In the genomic region with DNA sequence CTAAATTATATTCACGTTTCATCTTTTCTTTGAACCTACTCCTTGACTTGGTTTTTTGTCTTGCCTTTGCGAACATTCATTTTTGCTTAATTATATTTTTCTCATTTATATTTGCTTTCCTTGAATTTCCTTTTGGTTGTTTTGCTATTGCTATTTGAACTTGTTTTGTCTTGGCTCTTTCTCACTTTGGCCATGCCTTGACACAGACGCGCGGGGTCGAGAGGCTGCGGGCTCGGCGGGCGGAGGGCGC, we compare ENCODE assay signal across 2 cellular contexts.
TF ChIP-seq lines count a peak whose summit lies in the region.

No MANE protein-coding gene starts in this region.

TF ChIP-seq in HEK293, 187 proteins besides CTCF, POLR2A, EP300 and RAD21 (continued from another document and continues in another):
- peak; percentile 97 for TF ChIP-seq ZNF335 (tag by site-specific recombination; conservative IDR thresholded peaks at IDR 0.05)
- TF ChIP-seq, protein P1, sequence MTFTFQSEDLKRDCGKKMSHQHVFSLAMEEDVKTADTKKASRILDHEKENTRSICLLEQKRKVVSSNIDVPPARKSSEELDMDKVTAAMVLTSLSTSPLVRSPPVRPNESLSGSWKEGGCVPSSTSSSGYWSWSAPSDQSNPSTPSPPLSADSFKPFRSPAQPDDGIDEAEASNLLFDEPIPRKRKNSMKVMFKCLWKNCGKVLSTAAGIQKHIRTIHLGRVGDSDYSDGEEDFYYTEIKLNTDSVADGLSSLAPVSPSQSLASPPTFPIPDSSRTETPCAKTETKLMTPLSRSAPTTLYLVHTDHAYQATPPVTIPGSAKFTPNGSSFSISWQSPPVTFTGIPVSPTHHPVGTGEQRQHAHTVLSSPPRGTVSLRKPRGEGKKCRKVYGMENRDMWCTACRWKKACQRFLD (tag by site-specific recombination; IDR thresholded peaks at IDR 0.05): no peak
- TF ChIP-seq, protein P2, sequence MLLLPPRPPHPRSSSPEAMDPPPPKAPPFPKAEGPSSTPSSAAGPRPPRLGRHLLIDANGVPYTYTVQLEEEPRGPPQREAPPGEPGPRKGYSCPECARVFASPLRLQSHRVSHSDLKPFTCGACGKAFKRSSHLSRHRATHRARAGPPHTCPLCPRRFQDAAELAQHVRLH (tag by site-specific recombination; IDR thresholded peaks at IDR 0.05): peak; percentile 36; the same call in 1 of the 2 replicates
- TF ChIP-seq, protein P3, sequence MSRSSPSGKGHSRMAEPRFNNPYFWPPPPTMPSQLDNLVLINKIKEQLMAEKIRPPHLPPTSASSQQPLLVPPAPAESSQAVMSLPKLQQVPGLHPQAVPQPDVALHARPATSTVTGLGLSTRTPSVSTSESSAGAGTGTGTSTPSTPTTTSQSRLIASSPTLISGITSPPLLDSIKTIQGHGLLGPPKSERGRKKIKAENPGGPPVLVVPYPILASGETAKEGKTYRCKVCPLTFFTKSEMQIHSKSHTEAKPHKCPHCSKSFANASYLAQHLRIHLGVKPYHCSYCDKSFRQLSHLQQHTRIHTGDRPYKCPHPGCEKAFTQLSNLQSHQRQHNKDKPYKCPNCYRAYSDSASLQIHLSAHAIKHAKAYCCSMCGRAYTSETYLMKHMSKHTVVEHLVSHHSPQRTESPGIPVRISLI (tag by site-specific recombination; IDR thresholded peaks at IDR 0.05): no peak
- TF ChIP-seq, protein P4, sequence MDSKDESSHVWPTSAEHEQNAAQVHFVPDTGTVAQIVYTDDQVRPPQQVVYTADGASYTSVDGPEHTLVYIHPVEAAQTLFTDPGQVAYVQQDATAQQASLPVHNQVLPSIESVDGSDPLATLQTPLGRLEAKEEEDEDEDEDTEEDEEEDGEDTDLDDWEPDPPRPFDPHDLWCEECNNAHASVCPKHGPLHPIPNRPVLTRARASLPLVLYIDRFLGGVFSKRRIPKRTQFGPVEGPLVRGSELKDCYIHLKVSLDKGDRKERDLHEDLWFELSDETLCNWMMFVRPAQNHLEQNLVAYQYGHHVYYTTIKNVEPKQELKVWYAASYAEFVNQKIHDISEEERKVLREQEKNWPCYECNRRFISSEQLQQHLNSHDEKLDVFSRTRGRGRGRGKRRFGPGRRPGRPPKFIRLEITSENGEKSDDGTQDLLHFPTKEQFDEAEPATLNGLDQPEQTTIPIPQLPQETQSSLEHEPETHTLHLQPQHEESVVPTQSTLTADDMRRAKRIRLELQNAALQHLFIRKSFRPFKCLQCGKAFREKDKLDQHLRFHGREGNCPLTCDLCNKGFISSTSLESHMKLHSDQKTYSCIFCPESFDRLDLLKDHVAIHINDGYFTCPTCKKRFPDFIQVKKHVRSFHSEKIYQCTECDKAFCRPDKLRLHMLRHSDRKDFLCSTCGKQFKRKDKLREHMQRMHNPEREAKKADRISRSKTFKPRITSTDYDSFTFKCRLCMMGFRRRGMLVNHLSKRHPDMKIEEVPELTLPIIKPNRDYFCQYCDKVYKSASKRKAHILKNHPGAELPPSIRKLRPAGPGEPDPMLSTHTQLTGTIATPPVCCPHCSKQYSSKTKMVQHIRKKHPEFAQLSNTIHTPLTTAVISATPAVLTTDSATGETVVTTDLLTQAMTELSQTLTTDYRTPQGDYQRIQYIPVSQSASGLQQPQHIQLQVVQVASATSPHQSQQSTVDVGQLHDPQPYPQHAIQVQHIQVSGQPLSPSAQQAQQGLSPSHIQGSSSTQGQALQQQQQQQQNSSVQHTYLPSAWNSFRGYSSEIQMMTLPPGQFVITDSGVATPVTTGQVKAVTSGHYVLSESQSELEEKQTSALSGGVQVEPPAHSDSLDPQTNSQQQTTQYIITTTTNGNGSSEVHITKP (tag by site-specific recombination; IDR thresholded peaks at IDR 0.05): peak; percentile 26; the same call in 1 of the 2 replicates
- peak; percentile 20; the same call in 1 of the 2 replicates for TF ChIP-seq ZNF391 (tag by site-specific recombination; IDR thresholded peaks at IDR 0.05; ENCODE audit: borderline replicate concordance, low read depth)
- TF ChIP-seq ZNF302 (tag by site-specific recombination; IDR thresholded peaks at IDR 0.05; ENCODE audit: low read depth): no peak
- TF ChIP-seq ZNF707 (tag by site-specific recombination; IDR thresholded peaks at IDR 0.05): no peak
- TF ChIP-seq, protein P5, sequence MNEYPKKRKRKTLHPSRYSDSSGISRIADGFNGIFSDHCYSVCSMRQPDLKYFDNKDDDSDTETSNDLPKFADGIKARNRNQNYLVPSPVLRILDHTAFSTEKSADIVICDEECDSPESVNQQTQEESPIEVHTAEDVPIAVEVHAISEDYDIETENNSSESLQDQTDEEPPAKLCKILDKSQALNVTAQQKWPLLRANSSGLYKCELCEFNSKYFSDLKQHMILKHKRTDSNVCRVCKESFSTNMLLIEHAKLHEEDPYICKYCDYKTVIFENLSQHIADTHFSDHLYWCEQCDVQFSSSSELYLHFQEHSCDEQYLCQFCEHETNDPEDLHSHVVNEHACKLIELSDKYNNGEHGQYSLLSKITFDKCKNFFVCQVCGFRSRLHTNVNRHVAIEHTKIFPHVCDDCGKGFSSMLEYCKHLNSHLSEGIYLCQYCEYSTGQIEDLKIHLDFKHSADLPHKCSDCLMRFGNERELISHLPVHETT (tag by site-specific recombination; IDR thresholded peaks at IDR 0.05): peak; percentile 25; the same call in 1 of the 2 replicates
- 0 out of 2 replicates have a peak, but pooled peaks have one; percentile 32 for TF ChIP-seq ZNF24 (tag by site-specific recombination; IDR thresholded peaks at IDR 0.05)
- TF ChIP-seq HOXA7 (CRISPR knock-in tag; IDR thresholded peaks at IDR 0.05; ENCODE audit: borderline replicate concordance): no peak
- TF ChIP-seq ZNF629 (tag by site-specific recombination; IDR thresholded peaks at IDR 0.05): peak; percentile 52
- TF ChIP-seq ZSCAN23 (tag by site-specific recombination; IDR thresholded peaks at IDR 0.05): peak; percentile 11; the same call in 1 of the 2 replicates
- 0 out of 2 replicates have a peak, but pooled peaks have one; percentile 14 for TF ChIP-seq ZNF664 (tag by site-specific recombination; IDR thresholded peaks at IDR 0.05)
- TF ChIP-seq SP7 (tag by site-specific recombination; IDR thresholded peaks at IDR 0.05): 0 out of 2 replicates have a peak, but pooled peaks have one; percentile 72
- peak; percentile 36; the same call in 1 of the 2 replicates for TF ChIP-seq ZNF324 (tag by site-specific recombination; IDR thresholded peaks at IDR 0.05)

TF ChIP-seq in GM12878, 131 proteins besides CTCF, POLR2A, EP300 and RAD21 (continued from another document):
- TF ChIP-seq, protein P6, sequence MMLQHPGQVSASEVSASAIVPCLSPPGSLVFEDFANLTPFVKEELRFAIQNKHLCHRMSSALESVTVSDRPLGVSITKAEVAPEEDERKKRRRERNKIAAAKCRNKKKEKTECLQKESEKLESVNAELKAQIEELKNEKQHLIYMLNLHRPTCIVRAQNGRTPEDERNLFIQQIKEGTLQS (IDR thresholded peaks at IDR 0.05; ENCODE audit: borderline replicate concordance, extremely low read depth, low read depth, low read length): no peak
- TF ChIP-seq IKZF2 (IDR thresholded peaks at IDR 0.05) (0 out of 4 replicates have a peak, but pooled peaks of 1 of the 2 experiments have one; percentile 2), SMARCA5 (IDR thresholded peaks at IDR 0.05) (no peak), ZNF384 (IDR thresholded peaks at IDR 0.05; ENCODE audit: borderline replicate concordance, low read depth, low read length) (0 out of 2 replicates have a peak, but pooled peaks have one; percentile 13), NFXL1 (IDR thresholded peaks at IDR 0.05; ENCODE audit: borderline replicate concordance) (no peak), BHLHE40 (IDR thresholded peaks at IDR 0.05; ENCODE audit: borderline replicate concordance in 1 of 2, low read depth in 2 of 2, low read length in 1 of 2) (no peak), YBX1 (IDR thresholded peaks at IDR 0.05) (0 out of 2 replicates have a peak, but pooled peaks have one; percentile 37), NR2C2 (IDR thresholded peaks at IDR 0.05; ENCODE audit: borderline replicate concordance, control insufficient read depth, insufficient read length, low read depth) (no peak)
- TF ChIP-seq, protein P7, sequence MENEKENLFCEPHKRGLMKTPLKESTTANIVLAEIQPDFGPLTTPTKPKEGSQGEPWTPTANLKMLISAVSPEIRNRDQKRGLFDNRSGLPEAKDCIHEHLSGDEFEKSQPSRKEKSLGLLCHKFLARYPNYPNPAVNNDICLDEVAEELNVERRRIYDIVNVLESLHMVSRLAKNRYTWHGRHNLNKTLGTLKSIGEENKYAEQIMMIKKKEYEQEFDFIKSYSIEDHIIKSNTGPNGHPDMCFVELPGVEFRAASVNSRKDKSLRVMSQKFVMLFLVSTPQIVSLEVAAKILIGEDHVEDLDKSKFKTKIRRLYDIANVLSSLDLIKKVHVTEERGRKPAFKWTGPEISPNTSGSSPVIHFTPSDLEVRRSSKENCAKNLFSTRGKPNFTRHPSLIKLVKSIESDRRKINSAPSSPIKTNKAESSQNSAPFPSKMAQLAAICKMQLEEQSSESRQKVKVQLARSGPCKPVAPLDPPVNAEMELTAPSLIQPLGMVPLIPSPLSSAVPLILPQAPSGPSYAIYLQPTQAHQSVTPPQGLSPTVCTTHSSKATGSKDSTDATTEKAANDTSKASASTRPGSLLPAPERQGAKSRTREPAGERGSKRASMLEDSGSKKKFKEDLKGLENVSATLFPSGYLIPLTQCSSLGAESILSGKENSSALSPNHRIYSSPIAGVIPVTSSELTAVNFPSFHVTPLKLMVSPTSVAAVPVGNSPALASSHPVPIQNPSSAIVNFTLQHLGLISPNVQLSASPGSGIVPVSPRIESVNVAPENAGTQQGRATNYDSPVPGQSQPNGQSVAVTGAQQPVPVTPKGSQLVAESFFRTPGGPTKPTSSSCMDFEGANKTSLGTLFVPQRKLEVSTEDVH (IDR thresholded peaks at IDR 0.05; ENCODE audit: low read depth, partially characterized antibody): peak; percentile 21
